22 cellular contexts compared by ENCODE assay signal in the genomic region with DNA sequence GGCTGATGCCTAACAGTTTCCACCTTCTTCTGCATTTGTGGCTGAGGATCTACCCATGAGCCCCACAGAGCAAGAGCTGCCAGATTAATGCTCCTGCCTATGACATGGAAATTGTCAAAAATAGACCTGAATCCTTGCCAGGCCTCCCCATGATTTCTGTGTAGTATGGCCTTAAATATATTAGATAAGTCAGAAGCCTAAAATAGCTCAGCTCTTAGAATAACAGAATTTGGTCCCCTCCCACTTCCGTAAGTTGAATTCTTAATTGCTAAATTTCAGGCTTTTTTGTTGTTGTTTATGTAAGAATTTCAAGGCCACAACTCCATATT.
DNase-seq lines count a peak whose midpoint lies in the region; ATAC-seq and TF ChIP-seq lines count a peak whose summit lies in the region.
"Had no signal": no experiment of that assay in that cellular context is flagged by ENCODE, and none has a peak within 500 bp of the region (broad histone marks: within the 10 kb centered on the region; RNA-seq: fewer than 3 reads in every experiment).

No MANE protein-coding gene starts in this region.

- no peak for TF ChIP-seq POLR2A in spleen (IDR thresholded peaks at IDR 0.05)
- TF ChIP-seq POLR2A in prostate gland (IDR thresholded peaks at IDR 0.05): no peak

- DNase-seq in MV-4-11 (lab: John Stamatoyannopoulos, UW): peak; percentile 83
- DNase-seq in cardiac fibroblast (ENCODE audit: low read depth in 2 of 2): peak; percentile 21 to 38
- DNase-seq in hepatic stellate cell (ENCODE audit: low spot score): peak; percentile 16
- no peak for DNase-seq in spleen
- no peak for DNase-seq in NCI-H1417 treated with DMSO at 0.1 percent for 48 hours (lab: John Stamatoyannopoulos, UW)
- no peak for DNase-seq in prostate gland (ENCODE audit: low spot score)
- DNase-seq in H7: no peak
- DNase-seq: activated CD4-positive, alpha-beta T cell treated with anti-CD3 and anti-CD28 coated beads for 48 hours; cerebellar nuclear complex; DMS 273 treated with DMSO at 0.1 percent for 48 hours; effector CD4-positive, alpha-beta T cell; erythroblast; foreskin keratinocyte; GOT3; mesendoderm; naive B cell; NCI-H2171; NCI-H69; PC-9; T-helper 1 cell had no signal

- TF ChIP-seq CTCF in cardiac fibroblast (IDR thresholded peaks at IDR 0.05; ENCODE audit: low read depth, low read length): no peak
- TF ChIP-seq CTCF in spleen (IDR thresholded peaks at IDR 0.05 in 8 of 11, conservative IDR thresholded peaks at IDR 0.05 in 3 of 11): no peak
- TF ChIP-seq CTCF in prostate gland (IDR thresholded peaks at IDR 0.05): no peak

- peak overlapping the region; percentile 10 to 73 (median 45) for H3K27ac ChIP-seq in spleen
- no peak overlapping the region for H3K27ac ChIP-seq in prostate gland
- H3K27ac ChIP-seq: foreskin keratinocyte, PC-9, right lobe of liver had no signal

- H3K4me3 ChIP-seq in cardiac fibroblast (replicated peaks in 1 of 2; ENCODE audit: low read depth in 2 of 2, low read length in 2 of 2) (no peak overlapping the region), spleen (no peak overlapping the region), prostate gland (no peak overlapping the region), H7 (ENCODE audit: insufficient read depth, low read depth, low read length) (no peak overlapping the region)
- H3K4me3 ChIP-seq: PC-9, right lobe of liver had no signal

- H3K4me1 ChIP-seq in spleen: peaks cover 0 to 49% (median 24%) of the 10 kb centered on the region in 6 donors
- H3K4me1 ChIP-seq in prostate gland (replicated peaks): no peaks in the 10 kb centered on the region
- H3K4me1 ChIP-seq: foreskin keratinocyte had no signal

- 65 to 74% (median 71%) methylated on average over 1 of the region's 1 CpG for WGBS in spleen, 5 donors
- 87% methylated on average over 1 of the region's 1 CpG for whole genome bisulfite sequencing in prostate gland

- H3K9me3 ChIP-seq in spleen: no peaks in the 10 kb centered on the region
- H3K9me3 ChIP-seq in prostate gland: no peaks in the 10 kb centered on the region
- H3K9me3 ChIP-seq: right lobe of liver had no signal

- no peak for ATAC-seq in HG03460 (IDR thresholded peaks at IDR 0.05; ENCODE audit: unreplicated experiment)
- ATAC-seq: foreskin keratinocyte had no signal

- no peaks in the 10 kb centered on the region for H3K27me3 ChIP-seq in spleen (replicated peaks in 1 of 7)
- no peaks in the 10 kb centered on the region for H3K27me3 ChIP-seq in prostate gland (replicated peaks; ENCODE audit: insufficient read depth)
- no peaks in the 10 kb centered on the region for H3K27me3 ChIP-seq in H7 (ENCODE audit: control insufficient read depth, insufficient read depth, low read length)
- H3K27me3 ChIP-seq: foreskin keratinocyte, right lobe of liver had no signal

- no peaks in the 10 kb centered on the region for H3K36me3 ChIP-seq in spleen
- no peaks in the 10 kb centered on the region for H3K36me3 ChIP-seq in prostate gland
- H3K36me3 ChIP-seq in H7 (replicated peaks; ENCODE audit: control insufficient read depth, insufficient read depth, low read length): no peaks in the 10 kb centered on the region
- H3K36me3 ChIP-seq: right lobe of liver had no signal

- intact Hi-C loops in spleen (cut with DNase I; ENCODE audit: low total_unique reads) (no loop called here), prostate gland (cut with DNase I) (no loop called here)

Comparison
In these comparisons a context has a peak if more than half of its experiments do, and no peak if none do; other contexts are left out.
1. DNase-seq: peak in MV-4-11 (single experiment), cardiac fibroblast (2 of 2) and hepatic stellate cell (single experiment); none in spleen (single experiment), NCI-H1417 treated with DMSO at 0.1 percent for 48 hours (single experiment), prostate gland (single experiment) and H7 (single experiment).
2. H3K27ac ChIP-seq: peak in spleen (8 of 8); none in prostate gland (0 of 2).